1 cellular context compared by ENCODE assay signal in the genomic region with DNA sequence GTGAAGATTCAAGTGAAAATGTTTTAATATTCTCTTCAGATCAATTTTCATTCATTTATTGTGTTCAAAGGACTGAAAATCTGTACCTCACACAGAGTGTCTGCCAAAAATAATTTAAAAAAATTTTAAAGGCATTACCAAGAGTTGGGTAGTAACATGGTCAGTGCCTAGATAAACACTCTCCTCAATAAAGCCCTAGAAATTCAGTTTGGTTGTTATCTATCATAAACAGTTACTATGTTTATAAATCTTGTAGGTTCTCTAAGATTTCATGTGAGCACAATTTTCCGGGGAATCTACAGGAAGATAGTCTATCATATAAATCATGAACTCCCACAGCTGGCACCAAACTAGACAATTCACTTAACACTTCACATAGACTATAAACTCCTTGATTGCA.
TF ChIP-seq lines count a peak whose summit lies in the region.

No MANE protein-coding gene starts in this region.

TF ChIP-seq in IMR-90, 13 proteins besides CTCF, POLR2A, EP300 and RAD21:
- TF ChIP-seq FOS (IDR thresholded peaks at IDR 0.05; ENCODE audit: low read depth, low read length) (no peak), MXI1 (IDR thresholded peaks at IDR 0.05; ENCODE audit: borderline replicate concordance, low read depth, low read length) (no peak), NFE2L2 (IDR thresholded peaks at IDR 0.05; ENCODE audit: low read depth, low read length) (no peak)
- TF ChIP-seq, protein P1, sequence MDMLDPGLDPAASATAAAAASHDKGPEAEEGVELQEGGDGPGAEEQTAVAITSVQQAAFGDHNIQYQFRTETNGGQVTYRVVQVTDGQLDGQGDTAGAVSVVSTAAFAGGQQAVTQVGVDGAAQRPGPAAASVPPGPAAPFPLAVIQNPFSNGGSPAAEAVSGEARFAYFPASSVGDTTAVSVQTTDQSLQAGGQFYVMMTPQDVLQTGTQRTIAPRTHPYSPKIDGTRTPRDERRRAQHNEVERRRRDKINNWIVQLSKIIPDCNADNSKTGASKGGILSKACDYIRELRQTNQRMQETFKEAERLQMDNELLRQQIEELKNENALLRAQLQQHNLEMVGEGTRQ (IDR thresholded peaks at IDR 0.05; ENCODE audit: low read depth, low read length): no peak
